In genomic region chr17:52395308-52395707, GRCh38 we compare ENCODE assay signal across 21 cellular contexts.
DNase-seq lines count a peak whose midpoint lies in the region; ATAC-seq, FAIRE-seq and TF ChIP-seq lines count a peak whose summit lies in the region.
"Had no signal": no experiment of that assay in that cellular context is flagged by ENCODE, and none has a peak within 500 bp of the region (broad histone marks: within the 10 kb centered on the region; RNA-seq: fewer than 3 reads in every experiment).

No MANE protein-coding gene starts in this region.

- H3K9me3 ChIP-seq in BE2C: no peaks in the 10 kb centered on the region

- H3K4me1 ChIP-seq in BE2C: no peaks in the 10 kb centered on the region; the same call in 1 of the 2 replicates
- H3K4me1 ChIP-seq: A549 had no signal

- TF ChIP-seq CTCF in BE2C (IDR thresholded peaks at IDR 0.05; ENCODE audit: low read depth, low read length): no peak

- no peaks in the 10 kb centered on the region for H3K27me3 Mint-ChIP-seq in stimulated activated naive B cell treated with anti-CD40 and anti-IgM and Interleukin-4, amounts not matched to agents 10 μg/mL and 1 μg/mL and 100 μg/mL, for 72 hours
- H3K27me3 Mint-ChIP-seq: CD4-positive, alpha-beta memory T cell had no signal

- no peaks in the 10 kb centered on the region for H3K36me3 Mint-ChIP-seq in stimulated activated naive B cell treated with anti-CD40 and anti-IgM and Interleukin-4, amounts not matched to agents 10 μg/mL and 1 μg/mL and 100 μg/mL, for 72 hours
- H3K36me3 Mint-ChIP-seq: CD4-positive, alpha-beta memory T cell had no signal

- H3K27ac Mint-ChIP-seq in stimulated activated naive B cell treated with anti-CD40 and anti-IgM and Interleukin-4, amounts not matched to agents 10 μg/mL and 1 μg/mL and 100 μg/mL, for 72 hours: no peak overlapping the region
- H3K27ac Mint-ChIP-seq: CD4-positive, alpha-beta memory T cell had no signal

- no peaks in the 10 kb centered on the region for H3K36me3 ChIP-seq in BE2C

- no peak overlapping the region for H3K4me3 Mint-ChIP-seq in stimulated activated naive B cell treated with anti-CD40 and anti-IgM and Interleukin-4, amounts not matched to agents 10 μg/mL and 1 μg/mL and 100 μg/mL, for 72 hours
- H3K4me3 Mint-ChIP-seq: CD4-positive, alpha-beta memory T cell had no signal

- H3K4me1 Mint-ChIP-seq in stimulated activated naive B cell treated with anti-CD40 and anti-IgM and Interleukin-4, amounts not matched to agents 10 μg/mL and 1 μg/mL and 100 μg/mL, for 72 hours: no peaks in the 10 kb centered on the region
- H3K4me1 Mint-ChIP-seq: CD4-positive, alpha-beta memory T cell had no signal

- FAIRE-seq in HTR-8/SVneo (lab: Jason Lieb, UNC): peak; percentile 74
- FAIRE-seq: A549, G401.6, GM12892 had no signal

- DNase-seq in BE2C (peak; percentile 21), HTR-8/SVneo (ENCODE audit: insufficient read length, low spot score) (no peak), islet precursor cell (peak; percentile 73), amniotic stem cell (lab: John Stamatoyannopoulos, UW) (no peak), NCI-H2196 treated with DMSO at 0.1 percent for 48 hours (lab: John Stamatoyannopoulos, UW; ENCODE audit: unreplicated experiment) (no peak)
- no peak for DNase-seq in stimulated activated naive B cell treated with anti-CD40 and anti-IgM and Interleukin-4, amounts not matched to agents 10 μg/mL and 1 μg/mL and 100 μg/mL, for 72 hours
- DNase-seq: 8988T; ACHN; AML-193; C1 segment of cervical spinal cord; Calu3; CD4-positive, alpha-beta memory T cell; COR-L47; DMS53; DMS79 treated with DMSO at 0.1 percent for 48 hours; GOT3; H7; HCEC 1CT had no signal

- peaks cover 0 to 8% of the 10 kb centered on the region in 2 donors for H3K9me3 Mint-ChIP-seq in stimulated activated naive B cell treated with anti-CD40 and anti-IgM and Interleukin-4, amounts not matched to agents 10 μg/mL and 1 μg/mL and 100 μg/mL, for 72 hours

- H3K4me3 ChIP-seq in BE2C (ENCODE audit: low read depth, low read length): no peak overlapping the region
- H3K4me3 ChIP-seq: A549 had no signal

- H3K27me3 ChIP-seq in BE2C: no peaks in the 10 kb centered on the region

- ATAC-seq in stimulated activated naive B cell treated with anti-CD40 and anti-IgM and Interleukin-4, amounts not matched to agents 10 μg/mL and 1 μg/mL and 100 μg/mL, for 72 hours (replicated peaks): no peak
- ATAC-seq: A549 had no signal

Comparison
In these comparisons a context has a peak if more than half of its experiments do, and no peak if none do; other contexts are left out.
1. DNase-seq: peak in BE2C (single experiment) and islet precursor cell (single experiment); none in HTR-8/SVneo (single experiment), amniotic stem cell (single experiment), NCI-H2196 treated with DMSO at 0.1 percent for 48 hours (single experiment) and stimulated activated naive B cell treated with anti-CD40 and anti-IgM and Interleukin-4, amounts not matched to agents 10 μg/mL and 1 μg/mL and 100 μg/mL, for 72 hours (single experiment).